In genomic region chr11:66012946-66013761, GRCh38 we compare ENCODE assay signal across 1 cellular context.
A peak's percentile ranks its signal among the peaks of the same experiment; 100 is the strongest.
TF ChIP-seq lines count a peak whose summit lies in the region.

No MANE protein-coding gene starts in this region.

TF ChIP-seq in K562, 482 proteins besides CTCF, POLR2A, EP300 and RAD21 (continued from another document and continues in another):
- TF ChIP-seq JUN (IDR thresholded peaks at IDR 0.05; ENCODE audit: borderline replicate concordance, low read depth, low read length) (0 out of 2 replicates have a peak, but pooled peaks have one; percentile 18), JUN (CRISPR knock-in tag; IDR thresholded peaks at IDR 0.05; ENCODE audit: borderline replicate concordance) (0 out of 2 replicates have a peak, but pooled peaks have one; percentile 72), CBFA2T3 (IDR thresholded peaks at IDR 0.05) (peak; percentile 66), FOXA3 (CRISPR knock-in tag; conservative IDR thresholded peaks at IDR 0.05 in 1 of 2, IDR thresholded peaks at IDR 0.05 in 1 of 2) (0 out of 4 replicates have a peak, but pooled peaks of 1 of the 2 experiments have one; percentile 79), SIN3A (IDR thresholded peaks at IDR 0.05; ENCODE audit: borderline replicate concordance in 2 of 2, control insufficient read depth in 1 of 2, low read depth in 2 of 2, low read length in 2 of 2) (no peak), SMAD4 (CRISPR knock-in tag; conservative IDR thresholded peaks at IDR 0.05) (no peak), TFE3 (CRISPR knock-in tag; IDR thresholded peaks at IDR 0.05) (no peak), NCOA4 (IDR thresholded peaks at IDR 0.05; ENCODE audit: partially characterized antibody) (no peak), ZNF277 (CRISPR knock-in tag; IDR thresholded peaks at IDR 0.05; ENCODE audit: borderline replicate concordance) (no peak), ATF3 (IDR thresholded peaks at IDR 0.05) (peak; percentile 48; the same call in 1 of the 2 replicates), ATF3 (CRISPR knock-in tag; conservative IDR thresholded peaks at IDR 0.05) (no peak), PRDM10 (IDR thresholded peaks at IDR 0.05; ENCODE audit: partially characterized antibody) (peak; percentile 88), ARID4B (CRISPR knock-in tag; IDR thresholded peaks at IDR 0.05) (peak; percentile 59; the same call in 1 of the 2 replicates), RCOR1 (IDR thresholded peaks at IDR 0.05; ENCODE audit: borderline replicate concordance in 1 of 2, low read depth in 2 of 2, low read length in 2 of 2) (peak in 1 of 2 experiments; percentile 13; a peak in 1 of 4 replicates), STAT6 (CRISPR knock-in tag; IDR thresholded peaks at IDR 0.05) (no peak), DACH1 (IDR thresholded peaks at IDR 0.05; ENCODE audit: partially characterized antibody) (no peak), BRD9 (IDR thresholded peaks at IDR 0.05; ENCODE audit: low read depth, partially characterized antibody) (no peak), NFRKB (IDR thresholded peaks at IDR 0.05; ENCODE audit: low read depth) (no peak), CHD1 (IDR thresholded peaks at IDR 0.05; ENCODE audit: low read length) (no peak), MIER1 (IDR thresholded peaks at IDR 0.05; ENCODE audit: low read depth) (peak; percentile 81; the same call in 1 of the 2 replicates), MBD1 (CRISPR knock-in tag; IDR thresholded peaks at IDR 0.05) (no peak), TEAD2 (tag; IDR thresholded peaks at IDR 0.05) (no peak), E2F3 (CRISPR knock-in tag; IDR thresholded peaks at IDR 0.05) (no peak), POLR2AphosphoS2 (IDR thresholded peaks at IDR 0.05; ENCODE audit: low read length) (no peak), ZNF444 (CRISPR knock-in tag; IDR thresholded peaks at IDR 0.05) (no peak), CREB1 (IDR thresholded peaks at IDR 0.05) (no peak), CREB1 (CRISPR knock-in tag; IDR thresholded peaks at IDR 0.05) (0 out of 2 replicates have a peak, but pooled peaks have one; percentile 16), RBM22 (IDR thresholded peaks at IDR 0.05; ENCODE audit: low read depth, low read length, poor library complexity, severe bottlenecking) (no peak), ZNF347 (CRISPR knock-in tag; IDR thresholded peaks at IDR 0.05; ENCODE audit: low read depth) (no peak), KAT2B (IDR thresholded peaks at IDR 0.05; ENCODE audit: low read depth, low read length) (no peak), TBP (optimal IDR thresholded peaks at IDR 0.05; ENCODE audit: low read depth, low read length) (no peak), RBM39 (optimal IDR thresholded peaks at IDR 0.05; ENCODE audit: low read depth, low read length) (no peak), TCF3 (CRISPR knock-in tag; IDR thresholded peaks at IDR 0.05) (peak; percentile 26; the same call in 1 of the 2 replicates), BHLHE40 (IDR thresholded peaks at IDR 0.05; ENCODE audit: low read length) (no peak), ZNF121 (CRISPR knock-in tag; conservative IDR thresholded peaks at IDR 0.05) (no peak), RREB1 (CRISPR knock-in tag; IDR thresholded peaks at IDR 0.05) (no peak)
